In the genomic region with DNA sequence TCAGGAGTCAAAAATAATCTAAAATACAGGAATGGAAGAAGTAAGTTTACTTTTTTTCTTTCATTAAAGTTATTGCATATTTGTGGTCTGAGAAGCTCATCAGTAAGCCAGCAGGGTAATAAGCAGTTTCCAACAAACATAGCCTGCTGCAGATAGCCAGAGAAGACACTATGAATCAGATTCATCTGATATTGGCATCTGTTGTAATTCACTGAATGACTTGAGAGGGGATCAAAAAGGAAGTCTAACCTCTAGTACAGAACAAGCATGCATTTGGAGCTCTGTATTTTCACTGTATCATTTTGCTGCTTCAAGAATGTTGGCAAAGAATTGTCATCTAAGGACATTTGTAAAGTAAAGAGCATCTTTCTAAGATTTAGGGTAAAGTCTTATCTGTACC, we compare ENCODE assay signal across 27 cellular contexts.
"Had no signal": no experiment of that assay in that cellular context is flagged by ENCODE, and none has a peak within 500 bp of the region (broad histone marks: within the 10 kb centered on the region; RNA-seq: fewer than 3 reads in every experiment).

No MANE protein-coding gene starts in this region.

- H3K27ac ChIP-seq: neural progenitor cell, ovary, parathyroid adenoma, psoas muscle, right lobe of liver, sigmoid colon, suprapubic skin, testis, tibial artery, transverse colon, upper lobe of right lung, uterus had no signal

- H3K9me3 Mint-ChIP-seq: natural killer cell treated with Interleukin-12 subunit alpha and Interleukin-12 subunit beta and Interleukin-15 and Interleukin-18, amount 100 ng/mL, for 72 hours; neural progenitor cell; stimulated activated naive CD8-positive, alpha-beta T cell treated with anti-CD3 and anti-CD28 coated beads, Interleukin-15, Interleukin-2, amounts not matched to agents 100 ng/mL and 50 ng/mL, for 24 hours; type B pancreatic cell had no signal

- H3K27me3 ChIP-seq: neural progenitor cell, ovary, right lobe of liver, suprapubic skin, testis, tibial artery, transverse colon, upper lobe of right lung, uterus had no signal

- H3K27me3 Mint-ChIP-seq: naive thymus-derived CD8-positive, alpha-beta T cell; progenitor cell of endocrine pancreas; stimulated activated memory B cell treated with anti-CD40 and anti-IgM and Interleukin-4, amounts not matched to agents 10 μg/mL and 1 μg/mL and 100 μg/mL, for 72 hours; type B pancreatic cell had no signal

- H3K27ac Mint-ChIP-seq: naive B cell; natural killer cell treated with Interleukin-12 subunit alpha and Interleukin-12 subunit beta and Interleukin-15 and Interleukin-18, amount 100 ng/mL, for 72 hours; neural progenitor cell; progenitor cell of endocrine pancreas; stimulated activated memory B cell treated with anti-CD40 and anti-IgM and Interleukin-4, amounts not matched to agents 10 μg/mL and 1 μg/mL and 100 μg/mL, for 72 hours; stimulated activated naive CD8-positive, alpha-beta T cell treated with anti-CD3 and anti-CD28 coated beads, Interleukin-15, Interleukin-2, amounts not matched to agents 100 ng/mL and 50 ng/mL, for 24 hours; type B pancreatic cell had no signal

- DNase-seq: naive B cell; naive thymus-derived CD8-positive, alpha-beta T cell; occipital lobe; ovary; posterior cingulate gyrus; psoas muscle; right lobe of liver; sigmoid colon; stimulated activated CD4-positive, alpha-beta T cell treated with anti-CD3 and anti-CD28 coated beads, Interleukin-15, amount 100 ng/mL, for 24 hours; stimulated activated CD4-positive, alpha-beta T cell treated with anti-CD3 and anti-CD28 coated beads, Interleukin-2, amount 100 ng/mL, for 24 hours; stimulated activated CD4-positive, alpha-beta T cell treated with anti-CD3 and anti-CD28 coated beads, Interleukin-2, amount 100 ng/mL, for 48 hours; stimulated activated CD4-positive, alpha-beta T cell treated with anti-CD3 and anti-CD28 coated beads, Interleukin-4, amount 100 ng/mL, for 24 hours; stimulated activated naive CD4-positive, alpha-beta T cell; testis; tibial artery; upper lobe of right lung; uterus had no signal

- H3K4me1 Mint-ChIP-seq: naive B cell; stimulated activated memory B cell treated with anti-CD40 and anti-IgM and Interleukin-4, amounts not matched to agents 10 μg/mL and 1 μg/mL and 100 μg/mL, for 72 hours had no signal

- H3K4me1 ChIP-seq: neural progenitor cell, parathyroid adenoma, psoas muscle, right lobe of liver, sigmoid colon, suprapubic skin, testis, transverse colon, upper lobe of right lung, uterus had no signal

- ATAC-seq: naive thymus-derived CD8-positive, alpha-beta T cell; psoas muscle; right cardiac atrium; right lobe of liver; upper lobe of right lung had no signal

- H3K4me2 ChIP-seq: neural progenitor cell had no signal

- H3K4me3 ChIP-seq: neural progenitor cell, ovary, psoas muscle, right lobe of liver, sigmoid colon, suprapubic skin, testis, tibial artery, transverse colon, upper lobe of right lung, uterus had no signal

- H3K36me3 ChIP-seq: neural progenitor cell, ovary, right lobe of liver, sigmoid colon, suprapubic skin, tibial artery, transverse colon, upper lobe of right lung, uterus had no signal

- H3K4me3 Mint-ChIP-seq: naive B cell; naive thymus-derived CD8-positive, alpha-beta T cell; neural progenitor cell; stimulated activated memory B cell treated with anti-CD40 and anti-IgM and Interleukin-4, amounts not matched to agents 10 μg/mL and 1 μg/mL and 100 μg/mL, for 72 hours; stimulated activated naive CD8-positive, alpha-beta T cell treated with anti-CD3 and anti-CD28 coated beads, Interleukin-15, Interleukin-2, amounts not matched to agents 100 ng/mL and 50 ng/mL, for 24 hours; type B pancreatic cell had no signal

- H2AFZ ChIP-seq: parathyroid adenoma had no signal

- H3K36me3 Mint-ChIP-seq: naive B cell; naive thymus-derived CD8-positive, alpha-beta T cell; natural killer cell treated with Interleukin-12 subunit alpha and Interleukin-12 subunit beta and Interleukin-15 and Interleukin-18, amount 100 ng/mL, for 72 hours; neural progenitor cell; stimulated activated memory B cell treated with anti-CD40 and anti-IgM and Interleukin-4, amounts not matched to agents 10 μg/mL and 1 μg/mL and 100 μg/mL, for 72 hours; type B pancreatic cell had no signal

- H3K79me2 ChIP-seq: parathyroid adenoma had no signal
